18 cellular contexts compared by ENCODE assay signal in genomic region chr12:67457136-67457535, GRCh38.
DNase-seq lines count a peak whose midpoint lies in the region; ATAC-seq and TF ChIP-seq lines count a peak whose summit lies in the region.
"Had no signal": no experiment of that assay in that cellular context is flagged by ENCODE, and none has a peak within 500 bp of the region (broad histone marks: within the 10 kb centered on the region; RNA-seq: fewer than 3 reads in every experiment).

No MANE protein-coding gene starts in this region.

- H3K9me3 ChIP-seq in mesenchymal stem cell (ENCODE audit: control insufficient read depth, low read length) (no peaks in the 10 kb centered on the region), esophagus squamous epithelium (no peaks in the 10 kb centered on the region)
- H3K9me3 ChIP-seq: upper lobe of left lung had no signal

- POLR2A ChIA-PET in T-cell (lab: Charles Lee) = no interaction called here

- intact Hi-C loops in esophagus squamous epithelium (cut with DNase I) = no loop called here

- no peak overlapping the region for H2BK15ac ChIP-seq in mesenchymal stem cell (ENCODE audit: low read depth, poor library complexity, severe bottlenecking)

- CTCF ChIA-PET in T-cell (lab: Charles Lee) = no interaction called here

- H3K4me1 Mint-ChIP-seq in T-cell = peaks cover 9 to 12% (median 11%) of the 10 kb centered on the region in 3 donors
- H3K4me1 Mint-ChIP-seq in stimulated activated memory B cell treated with anti-CD40 and anti-IgM and Interleukin-4, amounts not matched to agents 10 μg/mL and 1 μg/mL and 100 μg/mL, for 72 hours = peaks cover 20% of the 10 kb centered on the region

- peak overlapping the region; percentile 1 to 4 for H3K27ac Mint-ChIP-seq in T-cell
- H3K27ac Mint-ChIP-seq in stimulated activated memory B cell treated with anti-CD40 and anti-IgM and Interleukin-4, amounts not matched to agents 10 μg/mL and 1 μg/mL and 100 μg/mL, for 72 hours = peak overlapping the region; percentile 64
- H3K27ac Mint-ChIP-seq: activated CD8-positive, alpha-beta T cell treated with anti-CD3 and anti-CD28 coated beads for 36 hours; activated naive CD8-positive, alpha-beta T cell treated with anti-CD3 and anti-CD28 coated beads, Interleukin-2, amount 10 ng/mL, durations not matched to agents 7 days and 5 days; CD4-positive, alpha-beta T cell; effector memory CD8-positive, alpha-beta T cell; naive B cell had no signal

- 73% methylated on average over 2 of the region's 2 CpGs for WGBS in mesenchymal stem cell
- WGBS in esophagus squamous epithelium, 2 donors = 0 to 69% methylated on average over 2 of the region's 2 CpGs

- no peak overlapping the region for H2AFZ ChIP-seq in mesenchymal stem cell (ENCODE audit: low read depth, low read length)

- H3K14ac ChIP-seq in mesenchymal stem cell (ENCODE audit: low read length in 2 of 2) = no peak overlapping the region

- no peak overlapping the region for H2BK120ac ChIP-seq in mesenchymal stem cell (ENCODE audit: low read depth, low read length)

- H3K36me3 ChIP-seq in mesenchymal stem cell (ENCODE audit: control insufficient read depth in 1 of 2, insufficient read depth in 2 of 2, low read depth in 1 of 2, low read length in 2 of 2) (no peaks in the 10 kb centered on the region), esophagus squamous epithelium (no peaks in the 10 kb centered on the region)
- H3K36me3 ChIP-seq: upper lobe of left lung had no signal

- H3K4me1 ChIP-seq in mesenchymal stem cell (ENCODE audit: control insufficient read depth, insufficient read depth, low read depth, low read length) (no peaks in the 10 kb centered on the region), esophagus squamous epithelium (peaks cover 6 to 13% (median 10%) of the 10 kb centered on the region in 3 donors)

- H4K8ac ChIP-seq in mesenchymal stem cell (ENCODE audit: low read length) = no peak overlapping the region

- peak; percentile 53 for DNase-seq in NCI-H2171 treated with DMSO at 0.1 percent for 48 hours (lab: John Stamatoyannopoulos, UW)
- no peak for DNase-seq in NCI-H2171 (lab: John Stamatoyannopoulos, UW)
- no peak for DNase-seq in T-cell
- no peak for DNase-seq in mesenchymal stem cell
- DNase-seq in esophagus squamous epithelium (lab: John Stamatoyannopoulos, UW) = no peak
- DNase-seq: activated CD8-positive, alpha-beta T cell treated with anti-CD3 and anti-CD28 coated beads for 36 hours; activated naive CD8-positive, alpha-beta T cell treated with anti-CD3 and anti-CD28 coated beads, Interleukin-2, amount 10 ng/mL, durations not matched to agents 7 days and 5 days; CD4-positive, alpha-beta T cell; effector memory CD8-positive, alpha-beta T cell; naive B cell; stimulated activated CD4-positive, alpha-beta T cell treated with anti-CD3 and anti-CD28 coated beads, Interleukin-15, amount 100 ng/mL, for 24 hours; stimulated activated naive CD8-positive, alpha-beta T cell treated with anti-CD3 and anti-CD28 coated beads, Interleukin-15, amount 100 ng/mL, for 72 hours; upper lobe of left lung had no signal

- H3K18ac ChIP-seq in mesenchymal stem cell (ENCODE audit: low read depth in 1 of 2, low read length in 2 of 2) = no peak overlapping the region

- H2BK12ac ChIP-seq in mesenchymal stem cell (ENCODE audit: low read length in 2 of 2) = no peak overlapping the region

- ATAC-seq in T-cell (replicated peaks in 1 of 4) (no peak), GM21576 (IDR thresholded peaks at IDR 0.05; ENCODE audit: unreplicated experiment) (no peak), HG03460 (IDR thresholded peaks at IDR 0.05; ENCODE audit: unreplicated experiment) (no peak)
- ATAC-seq in stimulated activated memory B cell treated with anti-CD40 and anti-IgM and Interleukin-4, amounts not matched to agents 10 μg/mL and 1 μg/mL and 100 μg/mL, for 72 hours = no peak
- ATAC-seq: activated CD4-positive, CD25-positive, alpha-beta regulatory T cell treated with anti-CD3 and anti-CD28 coated beads, Interleukin-2, amount 50 U/mL, for 24 hours; activated CD8-positive, alpha-beta T cell treated with anti-CD3 and anti-CD28 coated beads for 36 hours; effector memory CD8-positive, alpha-beta T cell; stimulated activated naive CD8-positive, alpha-beta T cell treated with anti-CD3 and anti-CD28 coated beads, Interleukin-15, amount 100 ng/mL, for 72 hours had no signal

- H3K4ac ChIP-seq in mesenchymal stem cell (ENCODE audit: low read depth in 1 of 2, low read length in 2 of 2) = no peak overlapping the region

- peaks cover 0 to 3% (median 0%) of the 10 kb centered on the region in 3 donors for H3K9me3 Mint-ChIP-seq in T-cell
- H3K9me3 Mint-ChIP-seq in stimulated activated memory B cell treated with anti-CD40 and anti-IgM and Interleukin-4, amounts not matched to agents 10 μg/mL and 1 μg/mL and 100 μg/mL, for 72 hours = peaks cover 6% of the 10 kb centered on the region
- H3K9me3 Mint-ChIP-seq: CD4-positive, alpha-beta T cell; effector memory CD8-positive, alpha-beta T cell had no signal

- H3K4me3 ChIP-seq in mesenchymal stem cell (ENCODE audit: insufficient read depth in 1 of 2, low read depth in 1 of 2, low read length in 2 of 2) (peak overlapping the region in 1 of 2 experiments; percentile 71), esophagus squamous epithelium (no peak overlapping the region)
- H3K4me3 ChIP-seq: upper lobe of left lung had no signal

- H3K9ac ChIP-seq in mesenchymal stem cell (ENCODE audit: low read length) = peak overlapping the region; percentile 86

- no peak overlapping the region for H3K27ac ChIP-seq in mesenchymal stem cell (ENCODE audit: low read length, poor library complexity, severe bottlenecking)
- no peak overlapping the region for H3K27ac ChIP-seq in esophagus squamous epithelium
- H3K27ac ChIP-seq: 22Rv1 had no signal

- no peaks in the 10 kb centered on the region for H3K36me3 Mint-ChIP-seq in T-cell
- H3K36me3 Mint-ChIP-seq in stimulated activated memory B cell treated with anti-CD40 and anti-IgM and Interleukin-4, amounts not matched to agents 10 μg/mL and 1 μg/mL and 100 μg/mL, for 72 hours = no peaks in the 10 kb centered on the region

- H3K27me3 Mint-ChIP-seq in T-cell = no peaks in the 10 kb centered on the region
- no peaks in the 10 kb centered on the region for H3K27me3 Mint-ChIP-seq in stimulated activated memory B cell treated with anti-CD40 and anti-IgM and Interleukin-4, amounts not matched to agents 10 μg/mL and 1 μg/mL and 100 μg/mL, for 72 hours
- H3K27me3 Mint-ChIP-seq: CD4-positive, alpha-beta T cell had no signal

- no peak overlapping the region for H4K91ac ChIP-seq in mesenchymal stem cell (ENCODE audit: low read length)

- H2AK5ac ChIP-seq in mesenchymal stem cell (ENCODE audit: low read length, severe bottlenecking) = no peak overlapping the region

- no peak overlapping the region for H3K4me2 ChIP-seq in mesenchymal stem cell (ENCODE audit: low read length, poor library complexity, severe bottlenecking)

- H3K4me3 Mint-ChIP-seq in T-cell = no peak overlapping the region
- H3K4me3 Mint-ChIP-seq in stimulated activated memory B cell treated with anti-CD40 and anti-IgM and Interleukin-4, amounts not matched to agents 10 μg/mL and 1 μg/mL and 100 μg/mL, for 72 hours = no peak overlapping the region
- H3K4me3 Mint-ChIP-seq: activated CD8-positive, alpha-beta T cell treated with anti-CD3 and anti-CD28 coated beads for 36 hours; activated naive CD8-positive, alpha-beta T cell treated with anti-CD3 and anti-CD28 coated beads, Interleukin-2, amount 10 ng/mL, durations not matched to agents 7 days and 5 days; CD4-positive, alpha-beta T cell; effector memory CD8-positive, alpha-beta T cell; naive B cell; stimulated activated naive CD8-positive, alpha-beta T cell treated with anti-CD3 and anti-CD28 coated beads, Interleukin-15, amount 100 ng/mL, for 72 hours had no signal

- no peak overlapping the region for H2BK5ac ChIP-seq in mesenchymal stem cell (ENCODE audit: low read depth, low read length, poor library complexity, severe bottlenecking)

- no peak for TF ChIP-seq POLR2A in esophagus squamous epithelium (IDR thresholded peaks at IDR 0.05)

- H3K27me3 ChIP-seq in mesenchymal stem cell (ENCODE audit: control insufficient read depth in 1 of 2, insufficient read depth in 1 of 2, low read length in 2 of 2) = no peaks in the 10 kb centered on the region
- H3K27me3 ChIP-seq in esophagus squamous epithelium = no peaks in the 10 kb centered on the region
- H3K27me3 ChIP-seq: upper lobe of left lung had no signal

- no peak for TF ChIP-seq CTCF in esophagus squamous epithelium (IDR thresholded peaks at IDR 0.05)

- no peak overlapping the region for H3K23ac ChIP-seq in mesenchymal stem cell (ENCODE audit: low read length in 2 of 2)

- no peaks in the 10 kb centered on the region for H3K79me1 ChIP-seq in mesenchymal stem cell (replicated peaks; ENCODE audit: low read length, poor library complexity, severe bottlenecking)
